17 cellular contexts compared by ENCODE assay signal in genomic region chr3:141853146-141853690, GRCh38. TPM values are rescaled to one million over a fixed set of nuclear protein-coding genes. Genes with fewer than 3 reads are reported as not detected.
DNase-seq lines count a peak whose midpoint lies in the region; ATAC-seq, FAIRE-seq and TF ChIP-seq lines count a peak whose summit lies in the region.
"Had no signal": no experiment of that assay in that cellular context is flagged by ENCODE, and none has a peak within 500 bp of the region (broad histone marks: within the 10 kb centered on the region; RNA-seq: fewer than 3 reads in every experiment).

No MANE protein-coding gene starts in this region.

- H3K27me3 Mint-ChIP-seq in dendritic cell treated with granulocyte-macrophage colony-stimulating factor and Interleukin-4, amounts not matched to agents 40 ng/mL and 50 ng/mL, for 4 days, result no peaks in the 10 kb centered on the region
- no peaks in the 10 kb centered on the region for H3K27me3 Mint-ChIP-seq in effector memory CD8-positive, alpha-beta T cell
- H3K27me3 Mint-ChIP-seq: central memory CD8-positive, alpha-beta T cell had no signal

- H3K27ac Mint-ChIP-seq in dendritic cell treated with granulocyte-macrophage colony-stimulating factor and Interleukin-4, amounts not matched to agents 40 ng/mL and 50 ng/mL, for 4 days, result peak overlapping the region; percentile 85
- no peak overlapping the region for H3K27ac Mint-ChIP-seq in effector memory CD8-positive, alpha-beta T cell
- H3K27ac Mint-ChIP-seq: natural killer cell had no signal

- H3K9me3 Mint-ChIP-seq in dendritic cell treated with granulocyte-macrophage colony-stimulating factor and Interleukin-4, amounts not matched to agents 40 ng/mL and 50 ng/mL, for 4 days, result no peaks in the 10 kb centered on the region
- H3K9me3 Mint-ChIP-seq in effector memory CD8-positive, alpha-beta T cell, result no peaks in the 10 kb centered on the region
- H3K9me3 Mint-ChIP-seq: activated T-cell treated with anti-CD3 and anti-CD28 coated beads, Interleukin-2, amount 50 U/mL, for 4 hours; central memory CD8-positive, alpha-beta T cell; natural killer cell had no signal

- no peaks in the 10 kb centered on the region for H4K20me1 ChIP-seq in HepG2 (ENCODE audit: insufficient read depth, low read length)

- TF ChIP-seq EP300 in HepG2 (IDR thresholded peaks at IDR 0.05; ENCODE audit: low read depth in 2 of 2, low read length in 2 of 2) (no peak), HepG2 (CRISPR knock-in tag; IDR thresholded peaks at IDR 0.05; ENCODE audit: borderline replicate concordance) (no peak)

- peaks cover 52% of the 10 kb centered on the region for H3K4me1 Mint-ChIP-seq in dendritic cell treated with granulocyte-macrophage colony-stimulating factor and Interleukin-4, amounts not matched to agents 40 ng/mL and 50 ng/mL, for 4 days (ENCODE audit: low read depth)
- peaks cover 0 to 4% of the 10 kb centered on the region in 2 donors for H3K4me1 Mint-ChIP-seq in effector memory CD8-positive, alpha-beta T cell (ENCODE audit: low read depth in 2 of 2)
- H3K4me1 Mint-ChIP-seq: central memory CD8-positive, alpha-beta T cell; natural killer cell had no signal

- H3K9me3 ChIP-seq in right lobe of liver, result no peaks in the 10 kb centered on the region
- no peaks in the 10 kb centered on the region for H3K9me3 ChIP-seq in HepG2 (ENCODE audit: low read length)
- no peaks in the 10 kb centered on the region for H3K9me3 ChIP-seq in left lung
- H3K9me3 ChIP-seq in WERI-Rb-1 (ENCODE audit: severe bottlenecking), result no peaks in the 10 kb centered on the region
- H3K9me3 ChIP-seq: A549, Caco-2 had no signal

- H3K4me1 ChIP-seq in right lobe of liver (no peaks in the 10 kb centered on the region), HepG2 (ENCODE audit: insufficient read depth, low read length) (no peaks in the 10 kb centered on the region), left lung (peaks cover 0 to 33% of the 10 kb centered on the region in 2 donors)
- H3K4me1 ChIP-seq: A549, Caco-2 had no signal

- FAIRE-seq in HepG2 (lab: Jason Lieb, UNC), result no peak
- FAIRE-seq: A549 had no signal

- H3K36me3 ChIP-seq in right lobe of liver (no peaks in the 10 kb centered on the region), HepG2 (replicated peaks in 1 of 2; ENCODE audit: control insufficient read depth in 1 of 2, insufficient read depth in 2 of 2, low read length in 2 of 2) (no peaks in the 10 kb centered on the region), left lung (no peaks in the 10 kb centered on the region), WERI-Rb-1 (no peaks in the 10 kb centered on the region)

- H3K27ac ChIP-seq in right lobe of liver (no peak overlapping the region), HepG2 (ENCODE audit: extremely low read length, insufficient read depth, low read length) (no peak overlapping the region), left lung (peak overlapping the region; percentile 61 to 69), WERI-Rb-1 (no peak overlapping the region)
- H3K27ac ChIP-seq: A549 had no signal

- no peaks in the 10 kb centered on the region for H3K79me2 ChIP-seq in HepG2 (ENCODE audit: insufficient read depth, low read length)

- ATAC-seq in right lobe of liver, result peak in 3 of 4 donors; percentile 12 to 54 (median 50)
- no peak for ATAC-seq in HepG2
- ATAC-seq in left lung, result peak; percentile 40
- no peak for ATAC-seq in HG02588 (IDR thresholded peaks at IDR 0.05; ENCODE audit: unreplicated experiment)
- no peak for ATAC-seq in effector memory CD8-positive, alpha-beta T cell (replicated peaks)
- ATAC-seq: A549; activated T-cell treated with anti-CD3 and anti-CD28 coated beads, Interleukin-2, amount 50 U/mL, for 4 hours; natural killer cell had no signal

- TF ChIP-seq POLR2A in right lobe of liver (IDR thresholded peaks at IDR 0.05) (no peak), HepG2 (IDR thresholded peaks at IDR 0.05; ENCODE audit: insufficient read depth in 1 of 2, low read depth in 2 of 2, low read length in 2 of 2) (no peak)

- TF ChIP-seq CTCF in right lobe of liver (IDR thresholded peaks at IDR 0.05) (no peak), HepG2 (CRISPR knock-in tag; IDR thresholded peaks at IDR 0.05) (no peak), left lung (IDR thresholded peaks at IDR 0.05) (no peak), WERI-Rb-1 (IDR thresholded peaks at IDR 0.05; ENCODE audit: low read depth, low read length) (no peak)

- in situ Hi-C loops in HepG2 (cut with HindIII; ENCODE audit: extremely low pct_ligation_motif_present, low pct_unique_long_range_greater_than_20kb), result no loop called here

- no peak overlapping the region for H3K9ac ChIP-seq in HepG2 (ENCODE audit: insufficient read depth, low read depth, low read length)

- TF ChIP-seq RAD21 in HepG2 (CRISPR knock-in tag; IDR thresholded peaks at IDR 0.05), result no peak

- DNase-seq in right lobe of liver (no peak), HepG2 (ENCODE audit: low spot score) (no peak), left lung (no peak), COR-L47 (lab: John Stamatoyannopoulos, UW) (no peak), WERI-Rb-1 (no peak)
- DNase-seq in effector memory CD8-positive, alpha-beta T cell, result no peak
- DNase-seq: activated CD4-positive, alpha-beta T cell treated with anti-CD3 and anti-CD28 coated beads, Interleukin-2, amount 50 U/mL, for 1 hour; activated T-cell treated with anti-CD3 and anti-CD28 coated beads, Interleukin-2, amount 50 U/mL, for 4 hours; Caco-2; hypothalamus; natural killer cell; NCI-H2081 treated with DMSO at 0.1 percent for 48 hours; NCI-H82 had no signal

- no peak overlapping the region for H3K4me3 Mint-ChIP-seq in dendritic cell treated with granulocyte-macrophage colony-stimulating factor and Interleukin-4, amounts not matched to agents 40 ng/mL and 50 ng/mL, for 4 days
- H3K4me3 Mint-ChIP-seq in effector memory CD8-positive, alpha-beta T cell, result no peak overlapping the region
- H3K4me3 Mint-ChIP-seq: activated T-cell treated with anti-CD3 and anti-CD28 coated beads, Interleukin-2, amount 50 U/mL, for 4 hours; central memory CD8-positive, alpha-beta T cell; natural killer cell had no signal

- H2AFZ ChIP-seq in HepG2 (ENCODE audit: low read length), result no peak overlapping the region

- intact Hi-C loops in right lobe of liver (cut with DNase I), result no loop called here
- intact Hi-C loops in HepG2 (cut with micrococcal nuclease; ENCODE audit: unreplicated experiment), result no loop called here
- intact Hi-C loops in dendritic cell treated with granulocyte-macrophage colony-stimulating factor and Interleukin-4, amounts not matched to agents 40 ng/mL and 50 ng/mL, for 4 days (cut with micrococcal nuclease), result loop anchor here (1.0 kb wide), 1 partner anchor 10 kb away; no protein-coding TSS in a partner anchor
- intact Hi-C loops in left lung (cut with DNase I), result no loop called here

- H3K36me3 Mint-ChIP-seq in dendritic cell treated with granulocyte-macrophage colony-stimulating factor and Interleukin-4, amounts not matched to agents 40 ng/mL and 50 ng/mL, for 4 days (ENCODE audit: low read depth), result no peaks in the 10 kb centered on the region
- no peaks in the 10 kb centered on the region for H3K36me3 Mint-ChIP-seq in effector memory CD8-positive, alpha-beta T cell (ENCODE audit: insufficient read depth)
- H3K36me3 Mint-ChIP-seq: natural killer cell had no signal

- 45% methylated on average over 6 of the region's 6 CpGs for WGBS in right lobe of liver (ENCODE audit: insufficient coverage, low coverage, low lambda C conversion rate, missing lambda C conversion rate)
- 70% methylated on average over 5 of the region's 6 CpGs for WGBS in HepG2 (ENCODE audit: low lambda C conversion rate)

- H3K4me3 ChIP-seq in right lobe of liver (no peak overlapping the region), HepG2 (replicated peaks in 1 of 3; ENCODE audit: insufficient read depth in 1 of 3, low read depth in 2 of 3, low read length in 3 of 3) (no peak overlapping the region), left lung (no peak overlapping the region), WERI-Rb-1 (ENCODE audit: low read depth, low read length) (no peak overlapping the region)
- H3K4me3 ChIP-seq: A549 had no signal

- no TSS peak for BruUV-seq in HepG2 (replicated peaks; lab: Mats Ljungman, UMichigan)

- CTCF ChIA-PET in HepG2 (lab: Yijun Ruan, JAX; ENCODE audit: low intra/inter-chr PET ratio, low total read pairs), result no interaction called here

- H3K4me2 ChIP-seq in HepG2 (ENCODE audit: low read depth, low read length), result no peak overlapping the region
- H3K4me2 ChIP-seq: A549 had no signal

- POLR2A ChIA-PET in HepG2 (lab: Yijun Ruan, JAX), result no interaction called here

- H3K27me3 ChIP-seq in right lobe of liver (no peaks in the 10 kb centered on the region), HepG2 (ENCODE audit: control insufficient read depth in 1 of 2, insufficient read depth in 2 of 2, low read length in 2 of 2) (0 out of 5 replicates have a peak, but pooled peaks cover 0 to 9% of the 10 kb centered on the region in 2 experiments), left lung (no peaks in the 10 kb centered on the region), WERI-Rb-1 (ENCODE audit: insufficient read depth, low read depth, severe bottlenecking) (no peaks in the 10 kb centered on the region)

TF ChIP-seq in HepG2, 621 proteins besides CTCF, POLR2A, EP300 and RAD21 (continues in another document):
- no peak for TF ChIP-seq ZBTB7B (CRISPR knock-in tag; IDR thresholded peaks at IDR 0.05)

RNA-seq across cellular contexts. Expression of gene ATP1B3, which starts 23.2 kb away (rescaled TPM):
- total RNA-seq in right lobe of liver (10 to 100 TPM in 3 of 6 experiments, 1 to 10 TPM in 3; 6.6 to 19.4 (median 9.3) TPM), HepG2 (2016; rRNA removed; fragmentation: Illumina TruSeq; extraction: Trizol) (61.6 and 84.3 TPM in 2 replicates), left lung (100 to 1,000 TPM; 166 to 262 TPM)
- total RNA-seq in HepG2 (2016; cell fraction: cytosol; rRNA removed; fragmentation: Illumina TruSeq; extraction: Trizol; ENCODE audit: low read depth), result 17.6 and 23.7 TPM in 2 replicates
- 60.7 and 84.6 TPM in 2 replicates for total RNA-seq in HepG2 (2016; cell fraction: insoluble cytoplasmic fraction; rRNA removed; fragmentation: Illumina TruSeq; extraction: Trizol)
- 41.4 and 48.2 TPM in 2 replicates for total RNA-seq in HepG2 (2016; cell fraction: membrane; rRNA removed; fragmentation: Illumina TruSeq; extraction: Trizol)
- 107 and 136 TPM in 2 replicates for total RNA-seq in HepG2 (2016; cell fraction: nucleus; rRNA removed; fragmentation: Illumina TruSeq; extraction: Trizol)
- 65.8 and 93.6 TPM in 2 replicates for polyA plus RNA-seq in HepG2 (2011; rRNA removed)
- polyA plus RNA-seq in HepG2 (2011; cell fraction: cytosol; rRNA removed), result 60.4 and 102 TPM in 2 replicates
- polyA plus RNA-seq in HepG2 (2011; cell fraction: nucleus; rRNA removed), result 27.5 and 41.2 TPM in 2 replicates
- polyA plus RNA-seq in HepG2 (2012), result 108 TPM in 2 replicates
- polyA plus RNA-seq in HepG2 (2016; cell fraction: cytosol; fragmentation: Illumina TruSeq; extraction: Trizol; ENCODE audit: low read depth), result 33.3 and 33.4 TPM in 2 replicates
- 90.6 and 101 TPM in 2 replicates for polyA plus RNA-seq in HepG2 (2016; cell fraction: insoluble cytoplasmic fraction; fragmentation: Illumina TruSeq; extraction: Trizol; ENCODE audit: low read depth)
- polyA plus RNA-seq in HepG2 (2016; cell fraction: membrane; fragmentation: Illumina TruSeq; extraction: Trizol; ENCODE audit: low read depth), result 46.3 and 50.2 TPM in 2 replicates
- 276 and 302 TPM in 2 replicates for polyA plus RNA-seq in HepG2 (2016; cell fraction: nucleus; fragmentation: Illumina TruSeq; extraction: Trizol; ENCODE audit: insufficient read depth, low read depth)
- 36.0 and 221 TPM in 2 replicates for polyA minus RNA-seq in HepG2 (2011; rRNA and poly(A)+ RNA removed; ENCODE audit: low replicate concordance)
- 33.3 and 35.0 TPM in 2 replicates for polyA minus RNA-seq in HepG2 (2011; cell fraction: cytosol; rRNA and poly(A)+ RNA removed)
- 20.1 and 20.8 TPM in 2 replicates for polyA minus RNA-seq in HepG2 (2011; cell fraction: nucleus; rRNA and poly(A)+ RNA removed)

Comparison
In these comparisons a context has a peak if more than half of its experiments do, and no peak if none do; other contexts are left out.
1. ATAC-seq: peak in right lobe of liver (3 of 4) and left lung (single experiment); none in HepG2 (single experiment), HG02588 (single experiment) and effector memory CD8-positive, alpha-beta T cell (single experiment).
2. H3K27ac ChIP-seq: peak in left lung (2 of 2); none in right lobe of liver (0 of 3), HepG2 (single experiment) and WERI-Rb-1 (single experiment).